8 cellular contexts compared by ENCODE assay signal in the genomic region with DNA sequence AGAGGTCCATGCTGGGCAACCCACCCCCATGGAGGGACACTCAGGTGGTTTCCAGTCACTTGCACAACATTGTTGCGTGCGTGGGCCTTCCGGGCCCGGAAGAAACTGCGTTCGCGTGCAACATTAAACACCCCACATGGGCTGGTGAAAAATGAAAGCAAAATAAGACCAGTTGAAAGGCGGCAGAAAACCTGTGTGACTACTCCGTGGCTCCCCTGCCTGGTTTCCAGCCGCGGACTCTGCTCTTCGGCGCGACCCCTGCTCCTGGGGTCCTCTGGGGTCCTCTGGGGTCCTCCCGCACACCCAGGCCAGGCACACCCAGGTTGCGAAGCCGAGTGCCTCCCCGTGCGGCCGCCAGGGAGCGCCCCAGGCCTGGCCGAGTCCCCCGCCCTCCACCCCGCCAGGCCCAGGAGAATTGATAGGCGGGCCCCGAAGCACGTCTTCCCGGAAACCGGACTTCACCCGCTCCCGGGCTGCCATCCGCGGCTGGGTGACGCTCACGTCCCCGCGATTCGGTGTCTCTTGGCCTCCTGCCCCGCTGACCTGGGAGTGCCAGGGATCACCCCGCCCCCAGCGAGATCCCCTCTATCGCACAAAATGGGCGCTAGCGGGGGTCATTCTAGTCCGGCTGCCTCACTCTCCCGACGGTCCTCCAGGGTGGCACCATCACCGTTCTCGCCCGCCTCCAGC. TPM values are rescaled to one million over a fixed set of nuclear protein-coding genes. Genes with fewer than 3 reads are reported as not detected.
A peak's percentile ranks its signal among the peaks of the same experiment; 100 is the strongest.
DNase-seq lines count a peak whose midpoint lies in the region; ATAC-seq and TF ChIP-seq lines count a peak whose summit lies in the region.

No MANE protein-coding gene starts in this region.

- WGBS in heart left ventricle, 4 donors, result 27 to 59% (median 42%) methylated on average over 40 to 50 of the region's 50 CpGs
- 62% methylated on average over 30 of the region's 50 CpGs for WGBS in smooth muscle cell (ENCODE audit: low lambda C conversion rate)

- no peaks in the 10 kb centered on the region for H3K27me3 ChIP-seq in OCI-LY1 (ENCODE audit: insufficient read depth, low read length)
- no peaks in the 10 kb centered on the region for H3K27me3 ChIP-seq in heart left ventricle
- no peaks in the 10 kb centered on the region for H3K27me3 ChIP-seq in smooth muscle cell (ENCODE audit: low read depth)
- no peaks in the 10 kb centered on the region for H3K27me3 ChIP-seq in WERI-Rb-1 (ENCODE audit: insufficient read depth, low read depth, severe bottlenecking)

- ATAC-seq in GM18517 (IDR thresholded peaks at IDR 0.05; ENCODE audit: unreplicated experiment), result peak; percentile 82
- peak; percentile 84 for ATAC-seq in HG03025 (IDR thresholded peaks at IDR 0.05; ENCODE audit: low FRiP score, unreplicated experiment)
- peak; percentile 38 to 92 (median 90) for ATAC-seq in heart left ventricle

- no peaks in the 10 kb centered on the region for H4K20me1 ChIP-seq in OCI-LY1 (ENCODE audit: insufficient read depth, low read length)
- no peaks in the 10 kb centered on the region for H4K20me1 ChIP-seq in smooth muscle cell (ENCODE audit: low read depth)

- H3K4me1 ChIP-seq in OCI-LY1 (ENCODE audit: insufficient read depth, low read length, severe bottlenecking) (peaks cover 23% of the 10 kb centered on the region), heart left ventricle (peaks cover 0 to 26% (median 12%) of the 10 kb centered on the region in 12 donors), smooth muscle cell (ENCODE audit: low read depth) (peaks cover 2% of the 10 kb centered on the region)

- H3K79me2 ChIP-seq in OCI-LY1 (ENCODE audit: insufficient read depth, low read length) (no peaks in the 10 kb centered on the region), smooth muscle cell (ENCODE audit: low read depth) (no peaks in the 10 kb centered on the region)

- intact Hi-C loops in heart left ventricle (cut with DNase I), result loop anchor here in 2 of 10 donors (5.0 kb wide), 1 partner anchor 46 kb away; no protein-coding TSS in a partner anchor

- TF ChIP-seq CTCF in OCI-LY1 (IDR thresholded peaks at IDR 0.05; ENCODE audit: low read length) (peak; percentile 86), heart left ventricle (IDR thresholded peaks at IDR 0.05) (peak; percentile 57 to 81 (median 65)), smooth muscle cell (IDR thresholded peaks at IDR 0.05; ENCODE audit: borderline replicate concordance, insufficient read depth, poor library complexity, severe bottlenecking) (peak; percentile 36), WERI-Rb-1 (IDR thresholded peaks at IDR 0.05; ENCODE audit: low read depth, low read length) (no peak)

- no peaks in the 10 kb centered on the region for H3K9me2 ChIP-seq in OCI-LY1 (ENCODE audit: low read depth, low read length)

- H3K4me2 ChIP-seq in OCI-LY1 (ENCODE audit: low read length) (peak overlapping the region; percentile 68), smooth muscle cell (peak overlapping the region; percentile 75)

- no peaks in the 10 kb centered on the region for H3K36me3 ChIP-seq in OCI-LY1 (ENCODE audit: insufficient read depth, low read length)
- no peaks in the 10 kb centered on the region for H3K36me3 ChIP-seq in heart left ventricle
- no peaks in the 10 kb centered on the region for H3K36me3 ChIP-seq in smooth muscle cell (ENCODE audit: low read depth)
- no peaks in the 10 kb centered on the region for H3K36me3 ChIP-seq in WERI-Rb-1

- peak in 1 of 2 donors; percentile 20 for TF ChIP-seq POLR2A in heart left ventricle (IDR thresholded peaks at IDR 0.05)

- H2AFZ ChIP-seq in OCI-LY1 (ENCODE audit: low read length) (peak overlapping the region; percentile 82; the same call in 1 of the 2 replicates), smooth muscle cell (ENCODE audit: low read depth) (no peak overlapping the region)

- H3F3A ChIP-seq in OCI-LY1 (ENCODE audit: insufficient read depth, low read length) (no peaks in the 10 kb centered on the region), smooth muscle cell (ENCODE audit: low read depth) (no peaks in the 10 kb centered on the region)

- H3K4me3 ChIP-seq in OCI-LY1 (ENCODE audit: low read depth, low read length, poor library complexity, severe bottlenecking) (peak overlapping the region; percentile 60), heart left ventricle (peak overlapping the region in 11 of 12 donors; percentile 17 to 61 (median 50)), smooth muscle cell (peak overlapping the region; percentile 31), WERI-Rb-1 (ENCODE audit: low read depth, low read length) (no peak overlapping the region)

- DNase-seq in activated gamma-delta T cell treated with Interleukin-2 at 50 U/mL for 16 hours (peak; percentile 72), heart left ventricle (peak; percentile 51 to 89 (median 78)), smooth muscle cell (lab: John Stamatoyannopoulos, UW; ENCODE audit: unreplicated experiment) (no peak), SHP77 (lab: John Stamatoyannopoulos, UW) (no peak), WERI-Rb-1 (no peak)

- H3K27ac ChIP-seq in OCI-LY1 (ENCODE audit: low read depth, low read length, poor library complexity, severe bottlenecking), result no peak overlapping the region
- peak overlapping the region in 11 of 12 donors; percentile 31 to 87 (median 66) for H3K27ac ChIP-seq in heart left ventricle
- no peak overlapping the region for H3K27ac ChIP-seq in smooth muscle cell (ENCODE audit: low read depth)
- H3K27ac ChIP-seq in WERI-Rb-1, result no peak overlapping the region

- H3K9ac ChIP-seq in OCI-LY1 (ENCODE audit: low read length) (peak overlapping the region; percentile 57), smooth muscle cell (ENCODE audit: low read depth) (no peak overlapping the region)

- H3K9me3 ChIP-seq in OCI-LY1 (ENCODE audit: low read length), result no peaks in the 10 kb centered on the region
- no peaks in the 10 kb centered on the region for H3K9me3 ChIP-seq in heart left ventricle
- H3K9me3 ChIP-seq in smooth muscle cell (replicated peaks; ENCODE audit: low read depth), result no peaks in the 10 kb centered on the region
- no peaks in the 10 kb centered on the region for H3K9me3 ChIP-seq in WERI-Rb-1 (ENCODE audit: severe bottlenecking)

RNA-seq across cellular contexts. Expression of gene SH2D4B, which starts 1.9 kb away (rescaled TPM):
- total RNA-seq in heart left ventricle (under 1 TPM in 1 of 9 donors, not detected in 8; 0.19 TPM), smooth muscle cell (0.13 and 0.40 TPM in 2 replicates)
- polyA plus RNA-seq in heart left ventricle (not detected), smooth muscle cell (not detected in 2 replicates)

Comparison
In these comparisons a context has a peak if more than half of its experiments do, and no peak if none do; other contexts are left out.
1. H3K27ac ChIP-seq: peak in heart left ventricle (11 of 12); none in OCI-LY1 (single experiment), smooth muscle cell (single experiment) and WERI-Rb-1 (single experiment).
2. DNase-seq: peak in activated gamma-delta T cell treated with Interleukin-2 at 50 U/mL for 16 hours (single experiment) and heart left ventricle (5 of 5); none in smooth muscle cell (single experiment), SHP77 (0 of 2) and WERI-Rb-1 (single experiment).
3. Peak in every context shown above with its lines, with median percentiles within 50 percentile points of each other: ATAC-seq.